17 cellular contexts compared by ENCODE assay signal in the genomic region with DNA sequence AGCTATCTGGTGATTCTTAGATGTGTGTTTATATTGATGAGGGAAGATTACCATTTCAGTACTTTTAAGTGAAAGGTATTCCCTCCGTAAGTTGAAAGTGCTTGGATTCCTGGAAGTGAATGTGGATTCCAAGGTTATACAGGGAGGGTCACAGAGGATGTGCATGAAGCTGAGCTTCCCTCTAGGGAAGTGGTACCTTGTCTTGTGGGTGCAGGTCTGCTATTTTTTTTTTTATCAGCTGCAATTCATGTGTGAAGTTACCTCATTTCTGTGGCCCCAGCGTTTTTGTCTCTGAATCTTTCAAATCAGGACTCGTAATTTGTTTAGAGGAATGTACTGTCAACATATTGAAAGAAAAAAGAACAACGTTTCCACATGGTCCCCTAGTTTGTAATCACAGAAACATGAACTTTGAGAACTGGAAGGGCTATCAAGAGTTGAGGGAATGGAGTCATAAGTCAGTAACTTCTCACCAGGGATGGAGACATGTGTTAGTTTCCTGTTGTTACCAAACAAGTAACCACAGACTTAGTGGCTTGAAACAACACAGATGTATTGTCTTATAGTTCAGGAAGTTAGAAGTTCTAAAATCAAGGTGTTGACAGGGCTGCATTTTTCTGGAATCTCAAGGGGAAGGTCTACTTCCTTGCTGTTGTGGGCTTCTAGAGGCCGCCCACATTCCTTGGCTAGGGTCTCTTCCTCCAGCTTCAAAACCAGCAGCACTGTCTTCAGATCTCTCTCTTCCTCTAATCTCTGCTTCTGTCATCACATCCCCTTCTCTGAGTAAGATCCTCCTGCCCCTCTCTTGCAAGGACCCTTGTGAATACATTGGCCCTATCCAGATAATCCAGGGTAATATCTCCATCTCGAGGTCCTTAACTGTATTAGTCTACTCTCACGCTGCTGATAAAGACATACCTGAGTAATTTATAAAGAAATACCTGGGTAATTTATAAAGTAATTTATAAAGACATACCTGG.
A peak's percentile ranks its signal among the peaks of the same experiment; 100 is the strongest.
DNase-seq lines count a peak whose midpoint lies in the region; ATAC-seq and TF ChIP-seq lines count a peak whose summit lies in the region.
"Had no signal": no experiment of that assay in that cellular context is flagged by ENCODE, and none has a peak within 500 bp of the region (broad histone marks: within the 10 kb centered on the region; RNA-seq: fewer than 3 reads in every experiment).

No MANE protein-coding gene starts in this region.

- H3K27ac Mint-ChIP-seq in T-helper 17 cell: peak overlapping the region; percentile 82
- H3K27ac Mint-ChIP-seq: activated naive CD8-positive, alpha-beta T cell; stimulated activated naive B cell treated with anti-CD40 and anti-IgM and Interleukin-4, amounts not matched to agents 10 μg/mL and 1 μg/mL and 100 μg/mL, for 72 hours had no signal

- H3K27me3 ChIP-seq in BLaER1 treated with 17β-estradiol and CSF1 and Interleukin-3, amounts not matched to agents 10 nM and 100 nM: no peaks in the 10 kb centered on the region
- H3K27me3 ChIP-seq: sigmoid colon had no signal

- H3K4me2 ChIP-seq in BLaER1 treated with 17β-estradiol and CSF1 and Interleukin-3, amounts not matched to agents 10 nM and 100 nM: peak overlapping the region in 10 of 11 experiments; percentile 22 to 59 (median 51); a peak in 20 of 22 replicates

- H3K4me3 Mint-ChIP-seq in T-helper 17 cell: peak overlapping the region; percentile 56
- H3K4me3 Mint-ChIP-seq: activated naive CD8-positive, alpha-beta T cell; neural crest cell; stimulated activated naive B cell treated with anti-CD40 and anti-IgM and Interleukin-4, amounts not matched to agents 10 μg/mL and 1 μg/mL and 100 μg/mL, for 72 hours had no signal

- peak overlapping the region in 3 of 10 experiments; percentile 4 to 41 (median 15); a peak in 2 of 20 replicates for H3K4me3 ChIP-seq in BLaER1 treated with 17β-estradiol and CSF1 and Interleukin-3, amounts not matched to agents 10 nM and 100 nM
- no peak overlapping the region for H3K4me3 ChIP-seq in GM12865 (ENCODE audit: low read depth, low read length)
- no peak overlapping the region for H3K4me3 ChIP-seq in mucosa of descending colon
- H3K4me3 ChIP-seq in coronary artery: no peak overlapping the region
- H3K4me3 ChIP-seq: GM12878, sigmoid colon had no signal

- TF ChIP-seq CTCF in GM12865 (IDR thresholded peaks at IDR 0.05; ENCODE audit: insufficient read depth, low read depth, low read length, missing control alignments) (no peak), mucosa of descending colon (IDR thresholded peaks at IDR 0.05) (no peak), coronary artery (IDR thresholded peaks at IDR 0.05) (no peak)

- H4K20me1 ChIP-seq in BLaER1 treated with 17β-estradiol and CSF1 and Interleukin-3, amounts not matched to agents 10 nM and 100 nM: no peaks in the 10 kb centered on the region

- H3K36me3 Mint-ChIP-seq in T-helper 17 cell (ENCODE audit: low read depth): peaks cover 2% of the 10 kb centered on the region

- intact Hi-C loops in mucosa of descending colon (cut with DNase I, micrococcal nuclease): loop anchor here in 1 of 2 donors (10.0 kb wide), 1 partner anchor 86 kb away; no protein-coding TSS in a partner anchor

- H3K27ac ChIP-seq in BLaER1 treated with 17β-estradiol and CSF1 and Interleukin-3, amounts not matched to agents 10 nM and 100 nM: peak overlapping the region in 9 of 11 experiments; percentile 3 to 72 (median 60); a peak in 16 of 22 replicates
- H3K27ac ChIP-seq in coronary artery: no peak overlapping the region
- H3K27ac ChIP-seq: C4-2B, sigmoid colon had no signal

- H3K9ac ChIP-seq in BLaER1 treated with 17β-estradiol and CSF1 and Interleukin-3, amounts not matched to agents 10 nM and 100 nM: peak overlapping the region in 1 of 11 experiments; percentile 23; a peak in 4 of 22 replicates

- peaks cover 24 to 59% (median 52%) of the 10 kb centered on the region in 11 experiments for H3K9me3 ChIP-seq in BLaER1 treated with 17β-estradiol and CSF1 and Interleukin-3, amounts not matched to agents 10 nM and 100 nM (replicated peaks in 1 of 11)
- H3K9me3 ChIP-seq in T-helper 17 cell (ENCODE audit: control insufficient read depth, low read length, poor library complexity, severe bottlenecking) (no peaks in the 10 kb centered on the region), mucosa of descending colon (no peaks in the 10 kb centered on the region)
- H3K9me3 ChIP-seq: sigmoid colon had no signal

- no peaks in the 10 kb centered on the region for H3K27me3 Mint-ChIP-seq in T-helper 17 cell
- H3K27me3 Mint-ChIP-seq: activated naive CD8-positive, alpha-beta T cell; stimulated activated naive B cell treated with anti-CD40 and anti-IgM and Interleukin-4, amounts not matched to agents 10 μg/mL and 1 μg/mL and 100 μg/mL, for 72 hours had no signal

- DNase-seq in GM12865 (ENCODE audit: low read depth) (peak; percentile 29), T-helper 17 cell (no peak), mucosa of descending colon (no peak), coronary artery (ENCODE audit: low spot score) (no peak)
- DNase-seq in activated effector memory CD4-positive, alpha-beta T cell treated with Interleukin-2 at 50 U/mL for 16 hours: no peak
- no peak for DNase-seq in activated CD4-positive, CD25-positive, alpha-beta regulatory T cell (lab: John Stamatoyannopoulos, UW)
- DNase-seq: activated CD8-positive, alpha-beta memory T cell treated with anti-CD3 and anti-CD28 coated beads, Interleukin-2, amount 50 U/mL, for 4 hours; Kasumi-1; NCI-H2029; NCI-H510A treated with DMSO at 0.1 percent for 48 hours; sigmoid colon; stimulated activated naive B cell treated with anti-CD40 and anti-IgM and Interleukin-4, amounts not matched to agents 10 μg/mL and 1 μg/mL and 100 μg/mL, for 72 hours had no signal

- H3K4me1 ChIP-seq in BLaER1 treated with 17β-estradiol and CSF1 and Interleukin-3, amounts not matched to agents 10 nM and 100 nM: peaks cover 20 to 36% (median 27%) of the 10 kb centered on the region in 10 experiments
- H3K4me1 ChIP-seq in mucosa of descending colon (ENCODE audit: low read depth): no peaks in the 10 kb centered on the region
- H3K4me1 ChIP-seq: sigmoid colon had no signal

- peak; percentile 80 for ATAC-seq in T-helper 17 cell
- ATAC-seq in mucosa of descending colon: peak; percentile 50
- ATAC-seq: GM12878; stimulated activated naive B cell treated with anti-CD40 and anti-IgM and Interleukin-4, amounts not matched to agents 10 μg/mL and 1 μg/mL and 100 μg/mL, for 72 hours had no signal

- peaks cover 27% of the 10 kb centered on the region for H3K4me1 Mint-ChIP-seq in T-helper 17 cell
- H3K4me1 Mint-ChIP-seq: neural crest cell had no signal

- peaks cover 0 to 19% (median 5%) of the 10 kb centered on the region in 11 experiments; a peak in 6 of 22 replicates for H3K36me3 ChIP-seq in BLaER1 treated with 17β-estradiol and CSF1 and Interleukin-3, amounts not matched to agents 10 nM and 100 nM
- no peaks in the 10 kb centered on the region for H3K36me3 ChIP-seq in mucosa of descending colon (ENCODE audit: low read depth)
- H3K36me3 ChIP-seq: sigmoid colon had no signal

Comparison
In these comparisons a context has a peak if more than half of its experiments do, and no peak if none do; other contexts are left out.
1. H3K27ac ChIP-seq: peak in BLaER1 treated with 17β-estradiol and CSF1 and Interleukin-3, amounts not matched to agents 10 nM and 100 nM (9 of 11); none in coronary artery (0 of 2).